Comparison of ENCODE assay signal across 22 cellular contexts in genomic region chr4:31649878-31650277, GRCh38.
DNase-seq lines count a peak whose midpoint lies in the region; ATAC-seq, FAIRE-seq and TF ChIP-seq lines count a peak whose summit lies in the region.
"Had no signal": no experiment of that assay in that cellular context is flagged by ENCODE, and none has a peak within 500 bp of the region (broad histone marks: within the 10 kb centered on the region; RNA-seq: fewer than 3 reads in every experiment).

No MANE protein-coding gene starts in this region.

- POLR2A ChIA-PET in K562 (lab: Yijun Ruan, JAX) = no interaction called here
- POLR2A ChIA-PET in naive thymus-derived CD8-positive, alpha-beta T cell (lab: Charles Lee) = no interaction called here

- no peaks in the 10 kb centered on the region for H3K4me1 Mint-ChIP-seq in naive thymus-derived CD8-positive, alpha-beta T cell
- H3K4me1 Mint-ChIP-seq: B cell; CD4-positive, CD25-positive, alpha-beta regulatory T cell had no signal

- H3K79me2 ChIP-seq in K562 (ENCODE audit: control insufficient read depth, insufficient read depth, low read length) = no peaks in the 10 kb centered on the region

- H4K20me1 ChIP-seq in K562 (replicated peaks; ENCODE audit: control insufficient read depth, insufficient read depth, low read length) = no peaks in the 10 kb centered on the region
- H4K20me1 ChIP-seq: BLaER1 had no signal

- DNase-seq in RCC 7860 (ENCODE audit: low spot score) (no peak), K562 (ENCODE audit: extremely low read depth in 1 of 4, low spot score in 3 of 4) (no peak), kidney (no peak), NCI-H526 (lab: John Stamatoyannopoulos, UW) (no peak), anterior cingulate cortex (lab: John Stamatoyannopoulos, UW) (no peak), NOMO-1 treated with dmso at 0.1 percent for 144 hours (lab: John Stamatoyannopoulos, UW; ENCODE audit: unreplicated experiment) (no peak)
- no peak for DNase-seq in naive thymus-derived CD8-positive, alpha-beta T cell
- DNase-seq: Caco-2; CD4-positive, CD25-positive, alpha-beta regulatory T cell; CD8-positive, alpha-beta T cell; DMS153; DND-41; GF-D8; GM23248; H7; HCEC 1CT had no signal

- no peaks in the 10 kb centered on the region for H3K4me1 ChIP-seq in K562 (replicated peaks in 1 of 2; ENCODE audit: control insufficient read depth in 2 of 2, insufficient read depth in 2 of 2, low read length in 2 of 2)
- no peaks in the 10 kb centered on the region for H3K4me1 ChIP-seq in kidney (ENCODE audit: control insufficient read depth in 1 of 2, insufficient read depth in 1 of 2, low read depth in 1 of 2, low read length in 2 of 2)
- H3K4me1 ChIP-seq: BLaER1, Caco-2 had no signal

- no peaks in the 10 kb centered on the region for H3K36me3 Mint-ChIP-seq in naive thymus-derived CD8-positive, alpha-beta T cell
- H3K36me3 Mint-ChIP-seq: CD4-positive, CD25-positive, alpha-beta regulatory T cell; CD8-positive, alpha-beta T cell had no signal

- no peak overlapping the region for H2AFZ ChIP-seq in K562 (ENCODE audit: low read depth, low read length)
- H2AFZ ChIP-seq: GM23248 had no signal

- no peak for TF ChIP-seq RAD21 in K562 (CRISPR knock-in tag; conservative IDR thresholded peaks at IDR 0.05 in 1 of 2, IDR thresholded peaks at IDR 0.05 in 1 of 2)

- 6% methylated on average over 1 of the region's 1 CpG for WGBS in K562 (ENCODE audit: insufficient coverage, low coverage, missing lambda C conversion rate)

- no TSS peak for BruUV-seq in K562 (replicated peaks; lab: Mats Ljungman, UMichigan)

- H3K4me3 ChIP-seq in K562 (no peak overlapping the region), kidney (ENCODE audit: low read length in 2 of 2) (no peak overlapping the region)
- H3K4me3 ChIP-seq: BLaER1, GM23248 had no signal

- H3K4me3 Mint-ChIP-seq in naive thymus-derived CD8-positive, alpha-beta T cell = no peak overlapping the region
- H3K4me3 Mint-ChIP-seq: B cell; CD4-positive, CD25-positive, alpha-beta regulatory T cell; CD8-positive, alpha-beta T cell had no signal

- in situ Hi-C loops in K562 (cut with MboI) = no loop called here

- no peak for TF ChIP-seq CTCF in K562 (IDR thresholded peaks at IDR 0.05 in 2 of 3, conservative IDR thresholded peaks at IDR 0.05 in 1 of 3; ENCODE audit: insufficient read depth in 2 of 3, low read depth in 1 of 3, low read length in 3 of 3)
- no peak for TF ChIP-seq CTCF in kidney (IDR thresholded peaks at IDR 0.05; ENCODE audit: borderline replicate concordance, extremely low read depth, insufficient read depth)

- H3K27ac ChIP-seq in K562 (ENCODE audit: extremely low read depth, low read depth, low read length) = no peak overlapping the region
- no peak overlapping the region for H3K27ac ChIP-seq in kidney (ENCODE audit: low read depth in 2 of 2, low read length in 2 of 2)
- H3K27ac ChIP-seq: BLaER1, C4-2B, GM23248 had no signal

- H3K9me1 ChIP-seq in K562 (ENCODE audit: control insufficient read depth, insufficient read depth, low read length) = no peaks in the 10 kb centered on the region

- TF ChIP-seq POLR2A in K562 (conservative IDR thresholded peaks at IDR 0.05) = no peak

- H3K27me3 ChIP-seq in K562 (ENCODE audit: control insufficient read depth in 2 of 2, insufficient read depth in 2 of 2, low read length in 2 of 2) = no peaks in the 10 kb centered on the region
- H3K27me3 ChIP-seq: BLaER1 had no signal

- no peaks in the 10 kb centered on the region for H3K27me3 Mint-ChIP-seq in naive thymus-derived CD8-positive, alpha-beta T cell
- H3K27me3 Mint-ChIP-seq: B cell; CD4-positive, CD25-positive, alpha-beta regulatory T cell had no signal

- ATAC-seq in K562 = no peak
- no peak for ATAC-seq in naive thymus-derived CD8-positive, alpha-beta T cell
- ATAC-seq: CD8-positive, alpha-beta T cell had no signal

- H3K36me3 ChIP-seq in K562 (ENCODE audit: control insufficient read depth, insufficient read depth, low read length) (no peaks in the 10 kb centered on the region), kidney (ENCODE audit: control insufficient read depth in 1 of 2, insufficient read depth in 2 of 2, low read length in 2 of 2) (no peaks in the 10 kb centered on the region)
- H3K36me3 ChIP-seq: BLaER1 had no signal

- FAIRE-seq in RCC 7860 (lab: Jason Lieb, UNC) (peak; percentile 69), K562 (lab: Jason Lieb, UNC) (no peak), kidney (lab: Jason Lieb, UNC) (peak; percentile 82)
- FAIRE-seq: GM12891, GM18507, H1 had no signal

- CTCF ChIA-PET in K562 (lab: Yijun Ruan, JAX; ENCODE audit: low intra/inter-chr PET ratio) = no interaction called here

- no peak for TF ChIP-seq EP300 in K562 (IDR thresholded peaks at IDR 0.05; ENCODE audit: low read length)

- H3K9ac ChIP-seq in K562 (ENCODE audit: insufficient read depth in 1 of 2, low read depth in 2 of 2, low read length in 2 of 2) (no peak overlapping the region), kidney (ENCODE audit: low read length in 2 of 2) (no peak overlapping the region)
- H3K9ac ChIP-seq: BLaER1, GM23248 had no signal

- H3K27ac Mint-ChIP-seq in naive thymus-derived CD8-positive, alpha-beta T cell = no peak overlapping the region
- H3K27ac Mint-ChIP-seq: B cell; CD4-positive, CD25-positive, alpha-beta regulatory T cell; CD8-positive, alpha-beta T cell had no signal

- H3K9me3 Mint-ChIP-seq in naive thymus-derived CD8-positive, alpha-beta T cell = peaks cover 0 to 15% (median 5%) of the 10 kb centered on the region in 9 donors

- intact Hi-C loops in K562 (cut with micrococcal nuclease) = no loop called here
- intact Hi-C loops in kidney (cut with DNase I) = no loop called here

- H3K9me3 ChIP-seq in K562 (replicated peaks; ENCODE audit: control insufficient read depth, insufficient read depth, low read depth, low read length) = no peaks in the 10 kb centered on the region
- no peaks in the 10 kb centered on the region for H3K9me3 ChIP-seq in kidney (ENCODE audit: control insufficient read depth in 1 of 2, low read length in 2 of 2)
- H3K9me3 ChIP-seq: BLaER1, Caco-2 had no signal

- H3K4me2 ChIP-seq in K562 (ENCODE audit: insufficient read depth, low read length) = no peak overlapping the region
- H3K4me2 ChIP-seq: BLaER1 had no signal

TF ChIP-seq in K562, 482 proteins besides CTCF, POLR2A, EP300 and RAD21 (continues in another document):
- TF ChIP-seq ZNF253 (CRISPR knock-in tag; conservative IDR thresholded peaks at IDR 0.05) (no peak), NCOA2 (IDR thresholded peaks at IDR 0.05; ENCODE audit: partially characterized antibody in 2 of 2) (no peak), HNRNPK (IDR thresholded peaks at IDR 0.05; ENCODE audit: low read depth, low read length, poor library complexity, severe bottlenecking) (no peak), ZFX (CRISPR knock-in tag; IDR thresholded peaks at IDR 0.05) (no peak), NELFE (IDR thresholded peaks at IDR 0.05; ENCODE audit: insufficient read depth, insufficient read length) (no peak), ZFP36 (IDR thresholded peaks at IDR 0.05; ENCODE audit: low read depth, low read length, partially characterized antibody) (no peak), NFXL1 (CRISPR knock-in tag; IDR thresholded peaks at IDR 0.05) (no peak), RHOXF2B (CRISPR knock-in tag; conservative IDR thresholded peaks at IDR 0.05) (no peak), ZBTB9 (CRISPR knock-in tag; IDR thresholded peaks at IDR 0.05) (no peak)
- TF ChIP-seq, protein P1, sequence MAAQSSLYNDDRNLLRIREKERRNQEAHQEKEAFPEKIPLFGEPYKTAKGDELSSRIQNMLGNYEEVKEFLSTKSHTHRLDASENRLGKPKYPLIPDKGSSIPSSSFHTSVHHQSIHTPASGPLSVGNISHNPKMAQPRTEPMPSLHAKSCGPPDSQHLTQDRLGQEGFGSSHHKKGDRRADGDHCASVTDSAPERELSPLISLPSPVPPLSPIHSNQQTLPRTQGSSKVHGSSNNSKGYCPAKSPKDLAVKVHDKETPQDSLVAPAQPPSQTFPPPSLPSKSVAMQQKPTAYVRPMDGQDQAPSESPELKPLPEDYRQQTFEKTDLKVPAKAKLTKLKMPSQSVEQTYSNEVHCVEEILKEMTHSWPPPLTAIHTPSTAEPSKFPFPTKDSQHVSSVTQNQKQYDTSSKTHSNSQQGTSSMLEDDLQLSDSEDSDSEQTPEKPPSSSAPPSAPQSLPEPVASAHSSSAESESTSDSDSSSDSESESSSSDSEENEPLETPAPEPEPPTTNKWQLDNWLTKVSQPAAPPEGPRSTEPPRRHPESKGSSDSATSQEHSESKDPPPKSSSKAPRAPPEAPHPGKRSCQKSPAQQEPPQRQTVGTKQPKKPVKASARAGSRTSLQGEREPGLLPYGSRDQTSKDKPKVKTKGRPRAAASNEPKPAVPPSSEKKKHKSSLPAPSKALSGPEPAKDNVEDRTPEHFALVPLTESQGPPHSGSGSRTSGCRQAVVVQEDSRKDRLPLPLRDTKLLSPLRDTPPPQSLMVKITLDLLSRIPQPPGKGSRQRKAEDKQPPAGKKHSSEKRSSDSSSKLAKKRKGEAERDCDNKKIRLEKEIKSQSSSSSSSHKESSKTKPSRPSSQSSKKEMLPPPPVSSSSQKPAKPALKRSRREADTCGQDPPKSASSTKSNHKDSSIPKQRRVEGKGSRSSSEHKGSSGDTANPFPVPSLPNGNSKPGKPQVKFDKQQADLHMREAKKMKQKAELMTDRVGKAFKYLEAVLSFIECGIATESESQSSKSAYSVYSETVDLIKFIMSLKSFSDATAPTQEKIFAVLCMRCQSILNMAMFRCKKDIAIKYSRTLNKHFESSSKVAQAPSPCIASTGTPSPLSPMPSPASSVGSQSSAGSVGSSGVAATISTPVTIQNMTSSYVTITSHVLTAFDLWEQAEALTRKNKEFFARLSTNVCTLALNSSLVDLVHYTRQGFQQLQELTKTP (IDR thresholded peaks at IDR 0.05; ENCODE audit: low read depth in 1 of 2, partially characterized antibody in 2 of 2) = no peak
